In genomic region chr12:53097564-53098353, GRCh38 we compare ENCODE assay signal across 8 cellular contexts. TPM values are rescaled to one million over a fixed set of nuclear protein-coding genes. Genes with fewer than 3 reads are reported as not detected.
A peak's percentile ranks its signal among the peaks of the same experiment; 100 is the strongest.
DNase-seq lines count a peak whose midpoint lies in the region; ATAC-seq and TF ChIP-seq lines count a peak whose summit lies in the region.

IGFBP6 (plus strand) TSS chr12:53097667; CDS start chr12:53097718, 51 bp downstream.

- H3K36me3 Mint-ChIP-seq in chondrocyte (ENCODE audit: low read depth) = no peaks in the 10 kb centered on the region

- peaks cover 24% of the 10 kb centered on the region for H3K4me1 Mint-ChIP-seq in chondrocyte (ENCODE audit: low read depth)

- H3K9me3 Mint-ChIP-seq in chondrocyte (ENCODE audit: low read depth) = no peaks in the 10 kb centered on the region

- H3K27me3 Mint-ChIP-seq in chondrocyte (ENCODE audit: low read depth) = no peaks in the 10 kb centered on the region

- DNase-seq in DMS 273 (lab: John Stamatoyannopoulos, UW; ENCODE audit: unreplicated experiment) = peak; percentile 68
- no peak for DNase-seq in DMS 273 treated with DMSO at 0.1 percent for 48 hours (lab: John Stamatoyannopoulos, UW)
- peak; percentile 11 for DNase-seq in MV-4-11 (lab: John Stamatoyannopoulos, UW)
- no peak for DNase-seq in chondrocyte (ENCODE audit: low spot score)
- DNase-seq in left lobe of liver (ENCODE audit: low spot score) = peak; percentile 65
- DNase-seq in stimulated activated CD4-positive, alpha-beta T cell treated with anti-CD3 and anti-CD28 coated beads, Interleukin-2, amount 100 ng/mL, for 48 hours = peak; percentile 45 to 56

- peak; percentile 20 for TF ChIP-seq CTCF in chondrocyte (IDR thresholded peaks at IDR 0.05)

- peak within 1 kb of the TSS; percentile 76 for H3K4me3 Mint-ChIP-seq in chondrocyte (ENCODE audit: unreplicated experiment)

- ATAC-seq in activated CD4-positive, CD25-positive, alpha-beta regulatory T cell treated with anti-CD3 and anti-CD28 coated beads, Interleukin-2, amount 50 U/mL, for 24 hours = peak; percentile 61 to 64
- ATAC-seq in left lobe of liver (peak; percentile 61), HG03139 (IDR thresholded peaks at IDR 0.05; ENCODE audit: unreplicated experiment) (no peak)

- peak within 1 kb of the TSS; percentile 93 for H3K27ac Mint-ChIP-seq in chondrocyte (ENCODE audit: unreplicated experiment)

RNA-seq across cellular contexts. Expression of gene IGFBP6, which starts in this region (rescaled TPM):
- total RNA-seq in chondrocyte (7.0 to 10.0 TPM (median 8.9 TPM) in 3 replicates), left lobe of liver (5.2 TPM)

Comparison
In these comparisons a context has a peak if more than half of its experiments do, and no peak if none do; other contexts are left out.
1. DNase-seq: peak in DMS 273 (single experiment), MV-4-11 (single experiment), left lobe of liver (single experiment) and stimulated activated CD4-positive, alpha-beta T cell treated with anti-CD3 and anti-CD28 coated beads, Interleukin-2, amount 100 ng/mL, for 48 hours (2 of 2); none in DMS 273 treated with DMSO at 0.1 percent for 48 hours (single experiment) and chondrocyte (single experiment).